Comparison of ENCODE assay signal across 1 cellular context in genomic region chr10:36181421-36181820, GRCh38.
TF ChIP-seq lines count a peak whose summit lies in the region.

No MANE protein-coding gene starts in this region.

TF ChIP-seq in SK-N-SH treated with all-trans-retinoic acid at 6 μM for 48 hours, 23 proteins besides CTCF, POLR2A, EP300 and RAD21 (continued from another document):
- TF ChIP-seq TSHZ2 (CRISPR knock-in tag; IDR thresholded peaks at IDR 0.05) (no peak), OSR1 (CRISPR knock-in tag; IDR thresholded peaks at IDR 0.05) (no peak), ISL1 (CRISPR knock-in tag; IDR thresholded peaks at IDR 0.05) (no peak), TCF4 (CRISPR knock-in tag; IDR thresholded peaks at IDR 0.05; ENCODE audit: borderline replicate concordance) (no peak), ZFP3 (CRISPR knock-in tag; IDR thresholded peaks at IDR 0.05) (no peak), ZC3H10 (CRISPR knock-in tag; IDR thresholded peaks at IDR 0.05) (no peak)
